ENCODE assay signal across 8 cellular contexts in genomic region chr22:50525991-50526848, GRCh38. TPM values are rescaled to one million over a fixed set of nuclear protein-coding genes. Genes with fewer than 3 reads are reported as not detected.
A peak's percentile ranks its signal among the peaks of the same experiment; 100 is the strongest.
DNase-seq lines count a peak whose midpoint lies in the region; ATAC-seq and TF ChIP-seq lines count a peak whose summit lies in the region.

No MANE protein-coding gene starts in this region.

- peak overlapping the region; percentile 94 for H3K56ac ChIP-seq in mesendoderm (ENCODE audit: low read length)

- DNase-seq in BE2C (peak; percentile 91), NCI-H774 (lab: John Stamatoyannopoulos, UW) (peak; percentile 40), mesendoderm (peak; percentile 77)
- DNase-seq in activated CD8-positive, alpha-beta memory T cell treated with anti-CD3 and anti-CD28 coated beads for 4 hours (ENCODE audit: low read depth in 2 of 2) = peak; percentile 56 to 73
- DNase-seq in effector memory CD8-positive, alpha-beta T cell = peak; percentile 77 to 83 (median 82)
- DNase-seq in stimulated activated CD8-positive, alpha-beta memory T cell treated with anti-CD3 and anti-CD28 coated beads, Interleukin-15, amount 100 ng/mL, for 4 hours (ENCODE audit: low read depth in 2 of 2) = peak; percentile 70 to 71

- peak; percentile 27 for ATAC-seq in GM18909 (IDR thresholded peaks at IDR 0.05; ENCODE audit: poor library complexity, unreplicated experiment)
- peak; percentile 30 for ATAC-seq in HG03139 (IDR thresholded peaks at IDR 0.05; ENCODE audit: unreplicated experiment)
- peak; percentile 55 for ATAC-seq in effector memory CD8-positive, alpha-beta T cell (replicated peaks)

- H3K4me1 Mint-ChIP-seq in effector memory CD8-positive, alpha-beta T cell (ENCODE audit: low read depth in 2 of 2) = peaks cover 31 to 33% of the 10 kb centered on the region in 2 donors

- no peaks in the 10 kb centered on the region for H3K79me1 ChIP-seq in mesendoderm (ENCODE audit: low read length)

- H3K4me1 ChIP-seq in BE2C (peaks cover 17% of the 10 kb centered on the region), mesendoderm (ENCODE audit: control insufficient read depth, low read depth, low read length) (peaks cover 6% of the 10 kb centered on the region)

- H2AK5ac ChIP-seq in mesendoderm (ENCODE audit: low read length) = no peak overlapping the region

- H2BK120ac ChIP-seq in mesendoderm (ENCODE audit: low read depth, low read length) = no peak overlapping the region

- peak overlapping the region; percentile 81 for H3K27ac ChIP-seq in mesendoderm (ENCODE audit: low read depth, low read length)

- H4K8ac ChIP-seq in mesendoderm (ENCODE audit: low read depth, low read length) = no peak overlapping the region

- H3K23ac ChIP-seq in mesendoderm (ENCODE audit: low read length) = no peak overlapping the region

- TF ChIP-seq CTCF in BE2C (IDR thresholded peaks at IDR 0.05; ENCODE audit: low read depth, low read length) = peak; percentile 40; the same call in 1 of the 2 replicates

- peak overlapping the region; percentile 61 for H3K4me2 ChIP-seq in mesendoderm (ENCODE audit: low read length)

- H3K27ac Mint-ChIP-seq in effector memory CD8-positive, alpha-beta T cell = peak overlapping the region; percentile 92 to 95

- H3K79me2 ChIP-seq in mesendoderm (ENCODE audit: control insufficient read depth, insufficient read depth, low read length) = no peaks in the 10 kb centered on the region

- H3K36me3 ChIP-seq in BE2C = peaks cover 24% of the 10 kb centered on the region
- no peaks in the 10 kb centered on the region for H3K36me3 ChIP-seq in mesendoderm (ENCODE audit: control insufficient read depth, insufficient read depth, low read length)

- no CpG with 5 or more reads among the region's 93 CpGs for WGBS in mesendoderm (ENCODE audit: extremely low coverage, insufficient coverage, low lambda C conversion rate)

- peaks cover 66% of the 10 kb centered on the region for H3K36me3 Mint-ChIP-seq in effector memory CD8-positive, alpha-beta T cell (ENCODE audit: insufficient read depth)

- H3K4me3 ChIP-seq in BE2C (ENCODE audit: low read depth, low read length) = peak overlapping the region; percentile 85
- H3K4me3 ChIP-seq in mesendoderm (ENCODE audit: low read length) = peak overlapping the region; percentile 30

- no peak overlapping the region for H2BK15ac ChIP-seq in mesendoderm (replicated peaks; ENCODE audit: low read depth)

- H3K18ac ChIP-seq in mesendoderm (ENCODE audit: low read length) = peak overlapping the region; percentile 44

- no peak overlapping the region for H2BK5ac ChIP-seq in mesendoderm (ENCODE audit: low read length)

- no peaks in the 10 kb centered on the region for H3K9me3 Mint-ChIP-seq in effector memory CD8-positive, alpha-beta T cell

- H3K9me3 ChIP-seq in BE2C = peaks cover 5% of the 10 kb centered on the region; the same call in 1 of the 2 replicates

- H3K27me3 ChIP-seq in BE2C = peaks cover 21% of the 10 kb centered on the region
- peaks cover 18% of the 10 kb centered on the region for H3K27me3 ChIP-seq in mesendoderm (ENCODE audit: insufficient read depth, low read length, poor library complexity)

- no peak overlapping the region for H4K5ac ChIP-seq in mesendoderm (ENCODE audit: low read length)

- H3K4me3 Mint-ChIP-seq in effector memory CD8-positive, alpha-beta T cell = peak overlapping the region; percentile 83 to 96

- no peaks in the 10 kb centered on the region for H3K27me3 Mint-ChIP-seq in effector memory CD8-positive, alpha-beta T cell

- peak overlapping the region; percentile 83 for H3K9ac ChIP-seq in mesendoderm (ENCODE audit: low read length)

- H3K4ac ChIP-seq in mesendoderm (ENCODE audit: low read depth, low read length) = peak overlapping the region; percentile 21

RNA-seq across cellular contexts. Expression of gene SCO2, which starts 0.8 kb away (rescaled TPM):
- polyA plus RNA-seq in BE2C (2012; ENCODE audit: insufficient read depth, insufficient read length, low read depth) = 8.2 TPM
- 0.21 TPM for polyA plus RNA-seq in mesendoderm (2013, experiment 1 of 2)
- polyA plus RNA-seq in mesendoderm (2013, experiment 2 of 2) = not detected

RNA-seq across cellular contexts. Expression of gene TYMP, which starts 3.6 kb away (rescaled TPM):
- polyA plus RNA-seq in BE2C (2012; ENCODE audit: insufficient read depth, insufficient read length, low read depth) = 5.2 TPM
- 0.24 TPM for polyA plus RNA-seq in mesendoderm (2013, experiment 1 of 2)
- polyA plus RNA-seq in mesendoderm (2013, experiment 2 of 2) = 0.28 TPM

RNA-seq across cellular contexts. Expression of gene NCAPH2, which starts 18.2 kb away (rescaled TPM):
- 201 TPM for polyA plus RNA-seq in BE2C (2012; ENCODE audit: insufficient read depth, insufficient read length, low read depth)
- 26.9 TPM for polyA plus RNA-seq in mesendoderm (2013, experiment 1 of 2)
- 27.3 TPM for polyA plus RNA-seq in mesendoderm (2013, experiment 2 of 2)

RNA-seq across cellular contexts. Expression of gene LMF2, which starts 18.7 kb away (rescaled TPM):
- polyA plus RNA-seq in BE2C (2012; ENCODE audit: insufficient read depth, insufficient read length, low read depth) = 126 TPM
- 21.1 TPM for polyA plus RNA-seq in mesendoderm (2013, experiment 1 of 2)
- 20.8 TPM for polyA plus RNA-seq in mesendoderm (2013, experiment 2 of 2)

RNA-seq across cellular contexts. Expression of gene KLHDC7B, which starts 19.5 kb away (rescaled TPM):
- polyA plus RNA-seq in BE2C (2012; ENCODE audit: insufficient read depth, insufficient read length, low read depth) = 1.3 TPM
- polyA plus RNA-seq in mesendoderm (2013, experiment 1 of 2) = 0.07 TPM
- 0.04 TPM for polyA plus RNA-seq in mesendoderm (2013, experiment 2 of 2)

Comparison
In these comparisons a context has a peak if more than half of its experiments do, and no peak if none do; other contexts are left out.
1. Peak in every context shown above with its lines: DNase-seq, ATAC-seq, H3K4me3 ChIP-seq and H3K27ac ChIP-seq.
2. DNase-seq: peak in every context shown above with its lines; median percentile 91 in BE2C; 82 in effector memory CD8-positive, alpha-beta T cell; 77 in mesendoderm; 70 in stimulated activated CD8-positive, alpha-beta memory T cell treated with anti-CD3 and anti-CD28 coated beads, Interleukin-15, amount 100 ng/mL, for 4 hours; 64 in activated CD8-positive, alpha-beta memory T cell treated with anti-CD3 and anti-CD28 coated beads for 4 hours; 40 in NCI-H774.